8 cellular contexts compared by ENCODE assay signal in the genomic region with DNA sequence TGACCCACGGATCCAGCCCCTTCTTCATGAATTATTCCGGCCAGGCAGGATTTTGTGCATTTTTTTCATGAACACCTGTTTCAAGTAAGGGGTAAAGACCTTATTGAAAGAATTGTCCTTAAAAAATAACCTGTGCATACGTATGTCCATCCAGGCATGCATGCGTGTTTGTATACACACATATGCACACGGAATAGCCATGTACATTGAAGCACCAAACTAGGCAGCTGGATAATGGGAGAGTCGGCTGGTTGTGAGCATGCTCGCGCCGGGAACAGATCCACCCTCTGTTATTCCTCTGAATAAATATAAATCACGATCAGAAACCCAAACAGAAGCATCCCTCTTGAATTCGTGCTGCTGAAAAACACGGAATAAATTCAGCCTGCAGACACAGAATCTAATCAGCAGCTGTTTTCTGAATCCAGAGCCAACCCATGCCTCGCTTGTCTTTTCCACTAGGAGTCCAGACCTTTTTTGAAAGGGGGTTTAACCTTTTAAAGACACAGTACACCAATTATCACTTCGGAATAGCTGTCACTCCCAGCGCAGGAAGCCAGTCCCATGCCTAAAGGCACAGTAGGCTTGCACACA. TPM values are rescaled to one million over a fixed set of nuclear protein-coding genes. Genes with fewer than 3 reads are reported as not detected.
DNase-seq lines count a peak whose midpoint lies in the region; ATAC-seq and TF ChIP-seq lines count a peak whose summit lies in the region.

A gene (minus strand): TSS at position 473 of the 594 bp plus-strand sequence.

- TF ChIP-seq EP300 in neural cell (conservative IDR thresholded peaks at IDR 0.05; ENCODE audit: poor library complexity, severe bottlenecking) = no peak

- TF ChIP-seq RAD21 in neural cell (conservative IDR thresholded peaks at IDR 0.05) = no peak

- ATAC-seq in HG03571 (IDR thresholded peaks at IDR 0.05; ENCODE audit: unreplicated experiment) = no peak

- H3K36me3 ChIP-seq in MG63 (no peaks in the 10 kb centered on the region), neural cell (ENCODE audit: insufficient read depth, low read length) (no peaks in the 10 kb centered on the region)

- peak within 1 kb of the TSS; percentile 90 for H3K9ac ChIP-seq in neural cell (ENCODE audit: low read length)

- H2AFZ ChIP-seq in neural cell (ENCODE audit: low read depth, low read length) = peak within 1 kb of the TSS; percentile 66

- peaks cover 5% of the 10 kb centered on the region for H3F3A ChIP-seq in neural cell (ENCODE audit: insufficient read depth, low read length, poor library complexity, severe bottlenecking)

- no peaks in the 10 kb centered on the region for H3K9me2 ChIP-seq in neural cell (ENCODE audit: insufficient read depth, low read length)

- H3K79me2 ChIP-seq in neural cell (replicated peaks; ENCODE audit: insufficient read depth, low read length) = peaks cover 27% of the 10 kb centered on the region

- peak within 1 kb of the TSS; percentile 35 for H3K4me3 ChIP-seq in MG63
- H3K4me3 ChIP-seq in foreskin fibroblast (ENCODE audit: low read depth in 1 of 2, low read length in 2 of 2) = peak within 1 kb of the TSS; percentile 54 to 55
- H3K4me3 ChIP-seq in neural cell (ENCODE audit: low read length) = peak within 1 kb of the TSS; percentile 76

- no peaks in the 10 kb centered on the region; the same call in 1 of the 2 replicates for H3K27me3 ChIP-seq in MG63
- no peaks in the 10 kb centered on the region for H3K27me3 ChIP-seq in neural cell (ENCODE audit: insufficient read depth, low read depth, low read length)

- H3K9me3 ChIP-seq in MG63 = no peaks in the 10 kb centered on the region
- no peaks in the 10 kb centered on the region for H3K9me3 ChIP-seq in neural cell (ENCODE audit: low read length)

- H3K27ac ChIP-seq in VCaP = peak within 1 kb of the TSS; percentile 88
- peak within 1 kb of the TSS; percentile 93 for H3K27ac ChIP-seq in neural cell (ENCODE audit: low read length)

- TF ChIP-seq CTCF in VCaP (conservative IDR thresholded peaks at IDR 0.05) = peak; percentile 37
- TF ChIP-seq CTCF in foreskin fibroblast (IDR thresholded peaks at IDR 0.05; ENCODE audit: low read depth, low read length) = peak; percentile 6
- TF ChIP-seq CTCF in neural cell (IDR thresholded peaks at IDR 0.05; ENCODE audit: poor library complexity, severe bottlenecking) = peak; percentile 60

- H4K20me1 ChIP-seq in neural cell (ENCODE audit: insufficient read depth) = no peaks in the 10 kb centered on the region

- DNase-seq in D341Med (ENCODE audit: low spot score) = peak; percentile 43
- no peak for DNase-seq in MG63
- peak in 1 of 2 donors; percentile 48 for DNase-seq in foreskin fibroblast
- DNase-seq in mucosa of gallbladder (ENCODE audit: low spot score) = no peak
- DNase-seq in NK-92 (lab: John Stamatoyannopoulos, UW; ENCODE audit: unreplicated experiment) = no peak

- peak within 1 kb of the TSS; percentile 79 for H3K4me2 ChIP-seq in neural cell (ENCODE audit: low read length)

TF ChIP-seq in neural cell, 6 proteins besides CTCF, POLR2A, EP300 and RAD21:
- TF ChIP-seq, protein P1, sequence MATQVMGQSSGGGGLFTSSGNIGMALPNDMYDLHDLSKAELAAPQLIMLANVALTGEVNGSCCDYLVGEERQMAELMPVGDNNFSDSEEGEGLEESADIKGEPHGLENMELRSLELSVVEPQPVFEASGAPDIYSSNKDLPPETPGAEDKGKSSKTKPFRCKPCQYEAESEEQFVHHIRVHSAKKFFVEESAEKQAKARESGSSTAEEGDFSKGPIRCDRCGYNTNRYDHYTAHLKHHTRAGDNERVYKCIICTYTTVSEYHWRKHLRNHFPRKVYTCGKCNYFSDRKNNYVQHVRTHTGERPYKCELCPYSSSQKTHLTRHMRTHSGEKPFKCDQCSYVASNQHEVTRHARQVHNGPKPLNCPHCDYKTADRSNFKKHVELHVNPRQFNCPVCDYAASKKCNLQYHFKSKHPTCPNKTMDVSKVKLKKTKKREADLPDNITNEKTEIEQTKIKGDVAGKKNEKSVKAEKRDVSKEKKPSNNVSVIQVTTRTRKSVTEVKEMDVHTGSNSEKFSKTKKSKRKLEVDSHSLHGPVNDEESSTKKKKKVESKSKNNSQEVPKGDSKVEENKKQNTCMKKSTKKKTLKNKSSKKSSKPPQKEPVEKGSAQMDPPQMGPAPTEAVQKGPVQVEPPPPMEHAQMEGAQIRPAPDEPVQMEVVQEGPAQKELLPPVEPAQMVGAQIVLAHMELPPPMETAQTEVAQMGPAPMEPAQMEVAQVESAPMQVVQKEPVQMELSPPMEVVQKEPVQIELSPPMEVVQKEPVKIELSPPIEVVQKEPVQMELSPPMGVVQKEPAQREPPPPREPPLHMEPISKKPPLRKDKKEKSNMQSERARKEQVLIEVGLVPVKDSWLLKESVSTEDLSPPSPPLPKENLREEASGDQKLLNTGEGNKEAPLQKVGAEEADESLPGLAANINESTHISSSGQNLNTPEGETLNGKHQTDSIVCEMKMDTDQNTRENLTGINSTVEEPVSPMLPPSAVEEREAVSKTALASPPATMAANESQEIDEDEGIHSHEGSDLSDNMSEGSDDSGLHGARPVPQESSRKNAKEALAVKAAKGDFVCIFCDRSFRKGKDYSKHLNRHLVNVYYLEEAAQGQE (IDR thresholded peaks at IDR 0.05; ENCODE audit: borderline replicate concordance) = peak; percentile 72
- TF ChIP-seq EZH2 (IDR thresholded peaks at IDR 0.05; ENCODE audit: borderline replicate concordance, insufficient read depth, low read length, poor library complexity, severe bottlenecking) (no peak), TAF1 (IDR thresholded peaks at IDR 0.05; ENCODE audit: low read depth) (peak; percentile 65), POLR2AphosphoS5 (IDR thresholded peaks at IDR 0.05) (peak; percentile 19), MXI1 (conservative IDR thresholded peaks at IDR 0.05; ENCODE audit: poor library complexity, severe bottlenecking) (peak; percentile 73), SMC3 (conservative IDR thresholded peaks at IDR 0.05; ENCODE audit: poor library complexity) (peak; percentile 18)

RNA-seq across cellular contexts. Expression of the gene that starts here (rescaled TPM):
- total RNA-seq in MG63 (2014; rRNA removed; shearing (Covaris generic); ENCODE audit: low replicate concordance) = 0.67 TPM in 1 of 2 replicates, not detected in the other
- 1.9 and 2.6 TPM in 2 replicates for polyA plus RNA-seq in neural cell
- 9.3 and 10.7 TPM in 2 replicates for polyA minus RNA-seq in neural cell
- total RNA-seq in mucosa of gallbladder = 8.7 TPM

Comparison
In these comparisons a context has a peak if more than half of its experiments do, and no peak if none do; other contexts are left out.
1. CTCF ChIP-seq: peak in every context shown above with its lines; median percentile 60 in neural cell; 37 in VCaP; 6 in foreskin fibroblast.